ENCODE assay signal across 16 cellular contexts in genomic region chr15:26102365-26102764, GRCh38.
"Had no signal": no experiment of that assay in that cellular context is flagged by ENCODE, and none has a peak within 500 bp of the region (broad histone marks: within the 10 kb centered on the region; RNA-seq: fewer than 3 reads in every experiment).

No MANE protein-coding gene starts in this region.

- DNase-seq: effector memory CD4-positive, alpha-beta T cell; gastrocnemius medialis; heart right ventricle; left colon; left ventricle myocardium superior; mucosa of descending colon; naive thymus-derived CD8-positive, alpha-beta T cell; psoas muscle; retina; stimulated activated CD4-positive, alpha-beta T cell treated with anti-CD3 and anti-CD28 coated beads, Interleukin-2, amount 100 ng/mL, for 24 hours; stimulated activated CD4-positive, alpha-beta T cell treated with anti-CD3 and anti-CD28 coated beads, Interleukin-4, amount 100 ng/mL, for 4 hours had no signal

- H3K9me3 ChIP-seq: gastrocnemius medialis, neutrophil, psoas muscle had no signal

- H3K27ac ChIP-seq: gastrocnemius medialis, heart right ventricle, neutrophil, psoas muscle had no signal

- H3K4me1 ChIP-seq: gastrocnemius medialis, psoas muscle had no signal

- H3K27me3 ChIP-seq: gastrocnemius medialis, heart right ventricle, neutrophil had no signal

- FAIRE-seq: endometrium had no signal

- H3K36me3 ChIP-seq: gastrocnemius medialis, heart right ventricle, neutrophil had no signal

- H3K4me3 ChIP-seq: gastrocnemius medialis, heart right ventricle, lung, mucosa of descending colon, psoas muscle had no signal

- ATAC-seq: esophagus mucosa; gastrocnemius medialis; heart right ventricle; left colon; left ventricle myocardium superior; mucosa of descending colon; naive thymus-derived CD8-positive, alpha-beta T cell; psoas muscle; sciatic nerve had no signal
